8 cellular contexts compared by ENCODE assay signal in the genomic region with DNA sequence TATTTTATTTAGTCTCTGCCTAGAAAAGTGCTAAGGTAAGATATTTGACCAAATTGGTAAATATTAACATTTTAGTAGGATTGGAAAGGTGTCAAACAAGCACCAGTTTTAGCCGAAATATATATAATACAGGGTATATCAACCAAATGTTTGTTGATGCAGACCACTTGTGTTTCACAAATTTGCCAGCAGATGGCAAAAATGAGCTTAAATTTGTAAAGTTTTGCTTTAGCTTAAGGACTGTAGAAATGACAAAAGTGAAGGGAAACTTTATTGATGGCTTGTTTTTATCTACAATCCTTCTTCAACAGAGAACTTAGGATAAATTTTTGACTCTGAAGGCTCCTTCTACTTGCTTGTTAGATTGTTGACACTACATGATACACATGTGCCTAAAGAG. TPM values are rescaled to one million over a fixed set of nuclear protein-coding genes. Genes with fewer than 3 reads are reported as not detected.
DNase-seq lines count a peak whose midpoint lies in the region; ATAC-seq, FAIRE-seq and TF ChIP-seq lines count a peak whose summit lies in the region.

No MANE protein-coding gene starts in this region.

- 18 to 61% (median 41%) methylated on average over 1 of the region's 1 CpG for WGBS in stomach, 5 donors

- H3K4me2 ChIP-seq in OCI-LY1 (ENCODE audit: low read length), result no peak overlapping the region; the same call in 1 of the 2 replicates

- H3K9me3 ChIP-seq in OCI-LY1 (ENCODE audit: low read length) (no peaks in the 10 kb centered on the region), ascending aorta (no peaks in the 10 kb centered on the region), stomach (no peaks in the 10 kb centered on the region)

- intact Hi-C loops in ascending aorta (cut with DNase I) (loop anchor here (2.0 kb wide), 1 partner anchor 885 kb away; no protein-coding TSS in a partner anchor), stomach (cut with DNase I; ENCODE audit: low total_unique reads) (loop anchor here (10.0 kb wide), 1 partner anchor 881 kb away; no protein-coding TSS in a partner anchor), sciatic nerve (cut with DNase I) (loop anchor here (5.0 kb wide), 1 partner anchor 884 kb away; no protein-coding TSS in a partner anchor)

- no peak for TF ChIP-seq POLR2A in stomach (IDR thresholded peaks at IDR 0.05)

- FAIRE-seq in GM19239 (lab: Jason Lieb, UNC), result peak; percentile 82

- H3F3A ChIP-seq in OCI-LY1 (ENCODE audit: insufficient read depth, low read length), result no peaks in the 10 kb centered on the region

- H3K9ac ChIP-seq in OCI-LY1 (ENCODE audit: low read length), result no peak overlapping the region

- no peaks in the 10 kb centered on the region for H3K27me3 ChIP-seq in OCI-LY1 (ENCODE audit: insufficient read depth, low read length)
- H3K27me3 ChIP-seq in ascending aorta, result no peaks in the 10 kb centered on the region
- H3K27me3 ChIP-seq in kidney epithelial cell (ENCODE audit: control insufficient read depth, insufficient read depth, low read length), result no peaks in the 10 kb centered on the region
- H3K27me3 ChIP-seq in stomach, result no peaks in the 10 kb centered on the region

- H3K4me1 ChIP-seq in OCI-LY1 (ENCODE audit: insufficient read depth, low read length, severe bottlenecking) (peaks cover 7% of the 10 kb centered on the region), ascending aorta (peaks cover 0 to 3% of the 10 kb centered on the region in 2 donors), stomach (peaks cover 0 to 10% (median 8%) of the 10 kb centered on the region in 4 donors)

- H2AFZ ChIP-seq in OCI-LY1 (ENCODE audit: low read length), result no peak overlapping the region

- H3K4me3 ChIP-seq in OCI-LY1 (ENCODE audit: low read depth, low read length, poor library complexity, severe bottlenecking), result no peak overlapping the region
- no peak overlapping the region for H3K4me3 ChIP-seq in ascending aorta
- no peak overlapping the region for H3K4me3 ChIP-seq in kidney epithelial cell (ENCODE audit: low read depth, low read length)
- no peak overlapping the region for H3K4me3 ChIP-seq in stomach

- peaks cover under 1% of the 10 kb centered on the region; the same call in 1 of the 2 replicates for H3K79me2 ChIP-seq in OCI-LY1 (ENCODE audit: insufficient read depth, low read length)

- TF ChIP-seq CTCF in OCI-LY1 (IDR thresholded peaks at IDR 0.05; ENCODE audit: low read length), result peak; percentile 72
- TF ChIP-seq CTCF in ascending aorta (IDR thresholded peaks at IDR 0.05), result peak in 2 of 3 experiments; percentile 56 to 58
- TF ChIP-seq CTCF in kidney epithelial cell (IDR thresholded peaks at IDR 0.05; ENCODE audit: insufficient read depth, low read length, poor library complexity, severe bottlenecking), result peak; percentile 47
- peak in 4 of 7 experiments; percentile 26 to 48 (median 42) for TF ChIP-seq CTCF in stomach (IDR thresholded peaks at IDR 0.05)

- DNase-seq in CD1c-positive myeloid dendritic cell (ENCODE audit: extremely low spot score) (peak; percentile 66), GM19239 (ENCODE audit: insufficient read length, low spot score) (no peak), ascending aorta (ENCODE audit: low spot score in 2 of 2) (no peak), kidney epithelial cell (ENCODE audit: low read depth) (peak; percentile 28), stomach (no peak), sciatic nerve (ENCODE audit: low spot score) (no peak)

- no peak overlapping the region for H3K27ac ChIP-seq in OCI-LY1 (ENCODE audit: low read depth, low read length, poor library complexity, severe bottlenecking)
- no peak overlapping the region for H3K27ac ChIP-seq in ascending aorta
- H3K27ac ChIP-seq in stomach, result no peak overlapping the region

- H3K36me3 ChIP-seq in OCI-LY1 (ENCODE audit: insufficient read depth, low read length), result no peaks in the 10 kb centered on the region
- H3K36me3 ChIP-seq in ascending aorta, result no peaks in the 10 kb centered on the region
- H3K36me3 ChIP-seq in kidney epithelial cell (ENCODE audit: control insufficient read depth, insufficient read depth, low read length), result no peaks in the 10 kb centered on the region
- no peaks in the 10 kb centered on the region for H3K36me3 ChIP-seq in stomach

- H4K20me1 ChIP-seq in OCI-LY1 (ENCODE audit: insufficient read depth, low read length), result no peaks in the 10 kb centered on the region

- H3K9me2 ChIP-seq in OCI-LY1 (ENCODE audit: low read depth, low read length), result no peaks in the 10 kb centered on the region

- ATAC-seq in sciatic nerve, result no peak
- no peak for ATAC-seq in HG02852 (IDR thresholded peaks at IDR 0.05; ENCODE audit: unreplicated experiment)

- TF ChIP-seq EP300 in stomach (IDR thresholded peaks at IDR 0.05), result no peak

RNA-seq across cellular contexts. Expression of a gene that starts 4.8 kb away (rescaled TPM):
- total RNA-seq in ascending aorta (8.8 TPM), kidney epithelial cell (22.5 and 24.6 TPM in 2 replicates), stomach (10 to 100 TPM in 2 of 5 donors, 1 to 10 TPM in 3; 3.8 to 17.3 (median 5.8) TPM), sciatic nerve (11.7 TPM)
- 1 to 10 TPM; 5.2 to 9.3 (median 6.2) TPM for polyA plus RNA-seq in stomach

RNA-seq across cellular contexts. Expression of a gene that starts 59.7 kb away (rescaled TPM):
- total RNA-seq in ascending aorta (not detected), kidney epithelial cell (not detected in 2 replicates), stomach (under 1 TPM in 1 of 5 donors, not detected in 4; 0.55 TPM), sciatic nerve (not detected)
- polyA plus RNA-seq in stomach, result under 1 TPM in 1 of 3 donors, not detected in 2; 0.03 TPM

Comparison
In these comparisons a context has a peak if more than half of its experiments do, and no peak if none do; other contexts are left out.
1. DNase-seq: peak in CD1c-positive myeloid dendritic cell (single experiment) and kidney epithelial cell (single experiment); none in GM19239 (single experiment), ascending aorta (0 of 2), stomach (single experiment) and sciatic nerve (single experiment).
2. Peak in every context shown above with its lines, with median percentiles within 50 percentile points of each other: CTCF ChIP-seq.